1 cellular context compared by ENCODE assay signal in genomic region chr13:31090921-31091624, GRCh38.
TF ChIP-seq lines count a peak whose summit lies in the region.

No MANE protein-coding gene starts in this region.

TF ChIP-seq in SK-N-SH treated with all-trans-retinoic acid at 6 μM for 48 hours, 23 proteins besides CTCF, POLR2A, EP300 and RAD21 (continued from another document):
- TF ChIP-seq, protein P1, sequence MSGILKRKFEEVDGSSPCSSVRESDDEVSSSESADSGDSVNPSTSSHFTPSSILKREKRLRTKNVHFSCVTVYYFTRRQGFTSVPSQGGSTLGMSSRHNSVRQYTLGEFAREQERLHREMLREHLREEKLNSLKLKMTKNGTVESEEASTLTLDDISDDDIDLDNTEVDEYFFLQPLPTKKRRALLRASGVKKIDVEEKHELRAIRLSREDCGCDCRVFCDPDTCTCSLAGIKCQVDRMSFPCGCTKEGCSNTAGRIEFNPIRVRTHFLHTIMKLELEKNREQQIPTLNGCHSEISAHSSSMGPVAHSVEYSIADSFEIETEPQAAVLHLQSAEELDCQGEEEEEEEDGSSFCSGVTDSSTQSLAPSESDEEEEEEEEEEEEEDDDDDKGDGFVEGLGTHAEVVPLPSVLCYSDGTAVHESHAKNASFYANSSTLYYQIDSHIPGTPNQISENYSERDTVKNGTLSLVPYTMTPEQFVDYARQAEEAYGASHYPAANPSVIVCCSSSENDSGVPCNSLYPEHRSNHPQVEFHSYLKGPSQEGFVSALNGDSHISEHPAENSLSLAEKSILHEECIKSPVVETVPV (CRISPR knock-in tag; IDR thresholded peaks at IDR 0.05) = no peak
- no peak for TF ChIP-seq ESRRG (CRISPR knock-in tag; IDR thresholded peaks at IDR 0.05)
